Comparison of ENCODE assay signal across 19 cellular contexts in genomic region chr1:201127755-201128455, GRCh38. TPM values are rescaled to one million over a fixed set of nuclear protein-coding genes. Genes with fewer than 3 reads are reported as not detected.
A peak's percentile ranks its signal among the peaks of the same experiment; 100 is the strongest.
DNase-seq lines count a peak whose midpoint lies in the region; ATAC-seq, FAIRE-seq and TF ChIP-seq lines count a peak whose summit lies in the region.
"Had no signal": no experiment of that assay in that cellular context is flagged by ENCODE, and none has a peak within 500 bp of the region (broad histone marks: within the 10 kb centered on the region; RNA-seq: fewer than 3 reads in every experiment).

No MANE protein-coding gene starts in this region.

- H3K4me1 ChIP-seq in astrocyte (ENCODE audit: insufficient read depth, low read length) (peaks cover 8% of the 10 kb centered on the region), lower lobe of right lung (no peaks in the 10 kb centered on the region), vagina (no peaks in the 10 kb centered on the region)

- no peak overlapping the region for H3K27ac Mint-ChIP-seq in astrocyte (ENCODE audit: unreplicated experiment)
- H3K27ac Mint-ChIP-seq: activated naive CD8-positive, alpha-beta T cell treated with anti-CD3 and anti-CD28 coated beads, Interleukin-2, amount 10 ng/mL, durations not matched to agents 7 days and 5 days had no signal

- FAIRE-seq in astrocyte (lab: Jason Lieb, UNC) = no peak

- no peak overlapping the region for H2AFZ ChIP-seq in astrocyte (ENCODE audit: low read depth, low read length)

- peaks cover 3% of the 10 kb centered on the region for H3K9me3 Mint-ChIP-seq in astrocyte (ENCODE audit: unreplicated experiment)
- H3K9me3 Mint-ChIP-seq: activated naive CD8-positive, alpha-beta T cell treated with anti-CD3 and anti-CD28 coated beads, Interleukin-2, amount 10 ng/mL, durations not matched to agents 7 days and 5 days; activated T-cell treated with anti-CD3 and anti-CD28 coated beads, Interleukin-2, amount 50 U/mL, for 4 hours had no signal

- H3K79me2 ChIP-seq in astrocyte (ENCODE audit: insufficient read depth, low read length) = no peaks in the 10 kb centered on the region

- DNase-seq in AG08396 (ENCODE audit: low spot score) (peak; percentile 42), H4 (ENCODE audit: low spot score) (peak; percentile 38), astrocyte (ENCODE audit: low read depth) (peak; percentile 71), lower lobe of right lung (peak; percentile 15), germinal center (ENCODE audit: low spot score) (no peak), vagina (ENCODE audit: extremely low spot score in 2 of 2) (no peak)
- no peak for DNase-seq in activated CD4-positive, alpha-beta T cell treated with anti-CD3 and anti-CD28 coated beads for 1 hour
- no peak for DNase-seq in activated naive CD4-positive, alpha-beta T cell treated with anti-CD3 and anti-CD28 coated beads, Interleukin-2, amount 50 U/mL, for 16 hours
- DNase-seq: activated CD4-positive, alpha-beta T cell treated with anti-CD3 and anti-CD28 coated beads, Interleukin-2, amount 50 U/mL, for 48 hours; activated naive CD8-positive, alpha-beta T cell treated with anti-CD3 and anti-CD28 coated beads, Interleukin-2, amount 10 ng/mL, durations not matched to agents 7 days and 5 days; activated T-cell treated with anti-CD3 and anti-CD28 coated beads, Interleukin-2, amount 50 U/mL, for 4 hours; central memory CD4-positive, alpha-beta T cell; effector CD4-positive, alpha-beta T cell; KG1; kidney glomerular epithelial cell; midbrain; NCI-H226; uterus had no signal

- H3K4me2 ChIP-seq in astrocyte (ENCODE audit: low read length) = no peak overlapping the region

- H4K20me1 ChIP-seq in astrocyte (ENCODE audit: insufficient read depth, low read length) = no peaks in the 10 kb centered on the region

- peaks cover 11% of the 10 kb centered on the region for H3K4me1 Mint-ChIP-seq in astrocyte (ENCODE audit: low read depth, unreplicated experiment)
- H3K4me1 Mint-ChIP-seq: activated naive CD8-positive, alpha-beta T cell treated with anti-CD3 and anti-CD28 coated beads, Interleukin-2, amount 10 ng/mL, durations not matched to agents 7 days and 5 days had no signal

- H3K36me3 Mint-ChIP-seq in astrocyte (ENCODE audit: low read depth, unreplicated experiment) = peaks cover 4% of the 10 kb centered on the region
- H3K36me3 Mint-ChIP-seq: activated naive CD8-positive, alpha-beta T cell treated with anti-CD3 and anti-CD28 coated beads, Interleukin-2, amount 10 ng/mL, durations not matched to agents 7 days and 5 days had no signal

- H3K9me3 ChIP-seq in astrocyte (ENCODE audit: insufficient read depth, low read depth, low read length) = no peaks in the 10 kb centered on the region
- no peaks in the 10 kb centered on the region for H3K9me3 ChIP-seq in lower lobe of right lung
- H3K9me3 ChIP-seq in vagina = no peaks in the 10 kb centered on the region
- H3K9me3 ChIP-seq: neutrophil, uterus had no signal

- H3K27me3 Mint-ChIP-seq in astrocyte (ENCODE audit: low read depth, unreplicated experiment) = peaks cover 34% of the 10 kb centered on the region

- H3K27ac ChIP-seq in astrocyte (ENCODE audit: low read depth, low read length) (no peak overlapping the region), lower lobe of right lung (no peak overlapping the region), vagina (no peak overlapping the region)
- H3K27ac ChIP-seq: neutrophil, uterus had no signal

- H3K4me3 Mint-ChIP-seq in astrocyte (ENCODE audit: unreplicated experiment) = no peak overlapping the region
- H3K4me3 Mint-ChIP-seq: activated naive CD8-positive, alpha-beta T cell treated with anti-CD3 and anti-CD28 coated beads, Interleukin-2, amount 10 ng/mL, durations not matched to agents 7 days and 5 days; activated T-cell treated with anti-CD3 and anti-CD28 coated beads, Interleukin-2, amount 50 U/mL, for 4 hours had no signal

- no peak overlapping the region for H3K9ac ChIP-seq in astrocyte (ENCODE audit: low read length)

- peaks cover 28% of the 10 kb centered on the region for H3K27me3 ChIP-seq in astrocyte (ENCODE audit: insufficient read depth, low read length)
- no peaks in the 10 kb centered on the region for H3K27me3 ChIP-seq in lower lobe of right lung (ENCODE audit: low read depth)
- H3K27me3 ChIP-seq in vagina = no peaks in the 10 kb centered on the region
- H3K27me3 ChIP-seq: uterus had no signal

- H3K4me3 ChIP-seq in astrocyte (ENCODE audit: insufficient read depth, low read depth, low read length) (no peak overlapping the region), lower lobe of right lung (no peak overlapping the region), vagina (no peak overlapping the region)
- H3K4me3 ChIP-seq: uterus had no signal

- TF ChIP-seq POLR2A in vagina (IDR thresholded peaks at IDR 0.05) = no peak

- intact Hi-C loops in lower lobe of right lung (cut with DNase I) (no loop called here), vagina (cut with DNase I) (no loop called here)

- ATAC-seq in lower lobe of right lung = peak in 1 of 2 donors; percentile 22
- ATAC-seq: activated T-cell treated with anti-CD3 and anti-CD28 coated beads, Interleukin-2, amount 50 U/mL, for 4 hours had no signal

- no peaks in the 10 kb centered on the region for H3K36me3 ChIP-seq in astrocyte (ENCODE audit: insufficient read depth, low read length)
- H3K36me3 ChIP-seq in lower lobe of right lung = no peaks in the 10 kb centered on the region
- no peaks in the 10 kb centered on the region for H3K36me3 ChIP-seq in vagina
- H3K36me3 ChIP-seq: neutrophil, uterus had no signal

- TF ChIP-seq CTCF in astrocyte (IDR thresholded peaks at IDR 0.05; ENCODE audit: insufficient read depth, low read depth, low read length) (no peak), lower lobe of right lung (IDR thresholded peaks at IDR 0.05) (no peak), vagina (IDR thresholded peaks at IDR 0.05) (no peak)

RNA-seq across cellular contexts. Expression of gene ASCL5, which starts 0.9 kb away (rescaled TPM):
- not detected in 2 replicates for total RNA-seq in H4 (2014; rRNA removed; shearing (Covaris generic))
- not detected in 2 replicates for total RNA-seq in astrocyte
- total RNA-seq in lower lobe of right lung = not detected
- not detected for total RNA-seq in vagina
- total RNA-seq: activated naive CD8-positive, alpha-beta T cell treated with anti-CD3 and anti-CD28 coated beads, Interleukin-2, amount 10 ng/mL, durations not matched to agents 7 days and 5 days; activated T-cell treated with anti-CD3 and anti-CD28 coated beads, Interleukin-2, amount 50 U/mL, for 4 hours; uterus had no signal

RNA-seq across cellular contexts. Expression of gene CACNA1S, which starts 15.7 kb away (rescaled TPM):
- not detected in 2 replicates for total RNA-seq in H4 (2014; rRNA removed; shearing (Covaris generic))
- total RNA-seq in astrocyte (not detected in 2 replicates), lower lobe of right lung (0.06 TPM), vagina (not detected)
- total RNA-seq: activated naive CD8-positive, alpha-beta T cell treated with anti-CD3 and anti-CD28 coated beads, Interleukin-2, amount 10 ng/mL, durations not matched to agents 7 days and 5 days; activated T-cell treated with anti-CD3 and anti-CD28 coated beads, Interleukin-2, amount 50 U/mL, for 4 hours had no signal

RNA-seq across cellular contexts. Expression of gene TMEM9, which starts 26.4 kb away (rescaled TPM):
- total RNA-seq in H4 (2014; rRNA removed; shearing (Covaris generic)) = 81.6 and 97.5 TPM in 2 replicates
- total RNA-seq in astrocyte (87.8 and 88.1 TPM in 2 replicates), lower lobe of right lung (47.9 TPM), vagina (58.7 TPM)

Comparison
In these comparisons a context has a peak if more than half of its experiments do, and no peak if none do; other contexts are left out.
1. DNase-seq: peak in AG08396 (single experiment), H4 (single experiment), astrocyte (single experiment) and lower lobe of right lung (single experiment); none in activated CD4-positive, alpha-beta T cell treated with anti-CD3 and anti-CD28 coated beads for 1 hour (single experiment), activated naive CD4-positive, alpha-beta T cell treated with anti-CD3 and anti-CD28 coated beads, Interleukin-2, amount 50 U/mL, for 16 hours (single experiment), germinal center (single experiment) and vagina (0 of 2).